In genomic region chr16:26857371-26857770, GRCh38 we compare ENCODE assay signal across 30 cellular contexts.
"Had no signal": no experiment of that assay in that cellular context is flagged by ENCODE, and none has a peak within 500 bp of the region (broad histone marks: within the 10 kb centered on the region; RNA-seq: fewer than 3 reads in every experiment).

No MANE protein-coding gene starts in this region.

- H3K9me3 ChIP-seq: ascending aorta had no signal

- H3K27ac ChIP-seq: ascending aorta, cardiac muscle cell, WERI-Rb-1 had no signal

- H3K4me3 ChIP-seq: ascending aorta, cardiac muscle cell, K562 had no signal

- DNase-seq: activated CD4-positive, alpha-beta T cell treated with anti-CD3 and anti-CD28 coated beads, Interleukin-2, amount 10 ng/mL, durations not matched to agents 24 days and 14 days; activated CD4-positive, alpha-beta T cell treated with anti-CD3 and anti-CD28 coated beads, Interleukin-2, amount 50 U/mL, for 4 hours; activated CD4-positive, CD25-positive, alpha-beta regulatory T cell; activated CD8-positive, alpha-beta T cell treated with anti-CD3 and anti-CD28 coated beads for 36 hours; activated effector memory CD4-positive, alpha-beta T cell treated with anti-CD3 and anti-CD28 coated beads, Interleukin-2, amount 50 U/mL, for 16 hours; activated naive CD4-positive, alpha-beta T cell; activated naive CD4-positive, alpha-beta T cell treated with anti-CD3 and anti-CD28 coated beads, Interleukin-2, amount 50 U/mL, for 16 hours; activated naive CD8-positive, alpha-beta T cell treated with anti-CD3 and anti-CD28 coated beads, Interleukin-2, amount 10 ng/mL, durations not matched to agents 7 days and 5 days; activated T-cell treated with anti-CD3 and anti-CD28 coated beads, Interleukin-2, amount 50 U/mL, for 1 hour; activated T-cell treated with anti-CD3 and anti-CD28 coated beads, Interleukin-2, amount 50 U/mL, for 72 hours; amygdala; NCI-H1105; NCI-H1417 treated with DMSO at 0.1 percent for 48 hours; NCI-H187 treated with DMSO at 0.1 percent for 48 hours; NCI-H2081; NCI-H345; NCI-H524 treated with DMSO at 0.1 percent for 48 hours; NCI-H748 treated with DMSO at 0.1 percent for 48 hours; NK-92 treated with Interleukin-12 subunit alpha and Interleukin-12 subunit beta, amount 100 ng/mL, for 24 hours; OCI-M1; Right ventricle myocardium superior; SW 1271; T-helper 1 cell; T-helper 2 cell; T-helper 9 cell; WERI-Rb-1 had no signal

- ATAC-seq: activated CD8-positive, alpha-beta T cell treated with anti-CD3 and anti-CD28 coated beads for 36 hours; activated T-cell treated with anti-CD3 and anti-CD28 coated beads, Interleukin-2, amount 50 U/mL, for 72 hours; activated T-helper 17 cell treated with anti-CD3 and anti-CD28 coated beads, Interleukin-2, amount 50 U/mL, for 72 hours; K562 had no signal

- H3K4me1 ChIP-seq: ascending aorta had no signal

- H3K36me3 ChIP-seq: ascending aorta, cardiac muscle cell, WERI-Rb-1 had no signal

- H3K27me3 ChIP-seq: ascending aorta, cardiac muscle cell had no signal
